36 cellular contexts compared by ENCODE assay signal in the genomic region with DNA sequence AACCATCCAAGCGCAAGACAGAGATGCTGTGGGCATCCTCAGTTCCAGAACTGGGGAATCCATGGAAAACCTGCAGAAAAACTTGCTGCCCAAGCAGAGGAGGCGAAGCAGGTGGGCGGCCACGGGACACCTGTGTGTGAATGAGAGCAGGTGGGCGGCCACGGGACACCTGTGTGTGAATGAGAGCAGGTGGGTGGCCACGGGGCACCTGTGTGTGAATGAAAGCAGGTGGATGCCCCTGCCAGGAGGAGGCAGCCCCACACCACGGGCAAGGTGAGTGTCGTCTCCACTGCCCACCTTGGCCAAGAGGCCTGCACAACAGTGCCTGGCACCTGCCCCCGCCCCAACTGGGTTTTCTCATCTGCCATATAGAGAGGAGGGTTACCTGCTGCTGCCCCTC. TPM values are rescaled to one million over a fixed set of nuclear protein-coding genes. Genes with fewer than 3 reads are reported as not detected.
"Had no signal": no experiment of that assay in that cellular context is flagged by ENCODE, and none has a peak within 500 bp of the region (broad histone marks: within the 10 kb centered on the region; RNA-seq: fewer than 3 reads in every experiment).

No MANE protein-coding gene starts in this region.

- ATAC-seq: activated CD4-positive, alpha-beta T cell treated with anti-CD3 and anti-CD28 coated beads for 36 hours; activated CD8-positive, alpha-beta memory T cell treated with anti-CD3 and anti-CD28 coated beads, Interleukin-2, amount 10 ng/mL, durations not matched to agents 7 days and 5 days; activated CD8-positive, alpha-beta T cell treated with anti-CD3 and anti-CD28 coated beads, Interleukin-2, amount 10 ng/mL, durations not matched to agents 7 days and 5 days; activated naive CD8-positive, alpha-beta T cell treated with anti-CD3 and anti-CD28 coated beads, Interleukin-2, amount 50 U/mL, for 24 hours; body of pancreas; gastroesophageal sphincter; heart right ventricle had no signal

- H3K27ac ChIP-seq: adrenal gland, body of pancreas, colonic mucosa, epithelial cell of prostate, esophagus squamous epithelium, gastroesophageal sphincter, heart right ventricle had no signal

- H3K9me3 ChIP-seq: adrenal gland, body of pancreas, colonic mucosa, esophagus squamous epithelium, gastroesophageal sphincter, heart right ventricle had no signal

- H3K4me3 ChIP-seq: adrenal gland, body of pancreas, colonic mucosa, esophagus squamous epithelium, gastroesophageal sphincter, heart right ventricle had no signal

- H3K4me1 Mint-ChIP-seq: activated CD4-positive, alpha-beta T cell treated with anti-CD3 and anti-CD28 coated beads for 36 hours; activated CD4-positive, alpha-beta T cell treated with anti-CD3 and anti-CD28 coated beads, Interleukin-2, amount 10 ng/mL, durations not matched to agents 24 days and 14 days; activated CD8-positive, alpha-beta memory T cell treated with anti-CD3 and anti-CD28 coated beads, Interleukin-2, amount 10 ng/mL, durations not matched to agents 7 days and 5 days; activated naive CD4-positive, alpha-beta T cell treated with anti-CD3 and anti-CD28 coated beads, Interleukin-2, amount 50 U/mL, for 24 hours; activated naive CD8-positive, alpha-beta T cell treated with anti-CD3 and anti-CD28 coated beads for 36 hours; activated naive CD8-positive, alpha-beta T cell treated with anti-CD3 and anti-CD28 coated beads, Interleukin-2, amount 50 U/mL, for 24 hours had no signal

- H3K36me3 ChIP-seq: adrenal gland, colonic mucosa, esophagus squamous epithelium, gastroesophageal sphincter, heart right ventricle had no signal

- H3K27me3 ChIP-seq: body of pancreas, colonic mucosa had no signal

- H3K27ac Mint-ChIP-seq: activated CD4-positive, alpha-beta memory T cell treated with anti-CD3 and anti-CD28 coated beads for 36 hours; activated CD4-positive, alpha-beta T cell treated with anti-CD3 and anti-CD28 coated beads for 36 hours; activated CD4-positive, alpha-beta T cell treated with anti-CD3 and anti-CD28 coated beads, Interleukin-2, amount 10 ng/mL, durations not matched to agents 24 days and 14 days; activated CD8-positive, alpha-beta memory T cell treated with anti-CD3 and anti-CD28 coated beads, Interleukin-2, amount 10 ng/mL, durations not matched to agents 7 days and 5 days; activated CD8-positive, alpha-beta T cell treated with anti-CD3 and anti-CD28 coated beads, Interleukin-2, amount 10 ng/mL, durations not matched to agents 7 days and 5 days; activated naive CD4-positive, alpha-beta T cell treated with anti-CD3 and anti-CD28 coated beads, Interleukin-2, amount 50 U/mL, for 24 hours; activated naive CD8-positive, alpha-beta T cell treated with anti-CD3 and anti-CD28 coated beads for 36 hours; activated naive CD8-positive, alpha-beta T cell treated with anti-CD3 and anti-CD28 coated beads, Interleukin-2, amount 50 U/mL, for 24 hours; activated T-helper 1 cell treated with anti-CD3 and anti-CD28 coated beads, Interleukin-12 subunit alpha, Interleukin-12 subunit beta, Interleukin-2, Interleukin-4 antibody, amounts not matched to agents 30 ng/mL and 10 ng/mL and 1 ng/mL, durations not matched to agents 14 hours and 24 hours and 36 hours; activated T-helper 2 cell treated with anti-CD3 and anti-CD28 coated beads, Interferon-gamma antibody, Interleukin-2, Interleukin-4, amounts not matched to agents 10 μg/mL and 5 μg/mL and 100 μg/mL, durations not matched to agents 14 hours and 24 hours and 36 hours had no signal

- H3K36me3 Mint-ChIP-seq: activated CD4-positive, alpha-beta memory T cell treated with anti-CD3 and anti-CD28 coated beads for 36 hours; activated CD8-positive, alpha-beta memory T cell treated with anti-CD3 and anti-CD28 coated beads, Interleukin-2, amount 10 ng/mL, durations not matched to agents 7 days and 5 days; activated naive CD4-positive, alpha-beta T cell treated with anti-CD3 and anti-CD28 coated beads, Interleukin-2, amount 50 U/mL, for 24 hours; activated naive CD8-positive, alpha-beta T cell treated with anti-CD3 and anti-CD28 coated beads for 36 hours had no signal

- DNase-seq: activated CD4-positive, alpha-beta memory T cell treated with anti-CD3 and anti-CD28 coated beads for 36 hours; activated CD4-positive, alpha-beta T cell treated with anti-CD3 and anti-CD28 coated beads for 36 hours; activated CD4-positive, alpha-beta T cell treated with anti-CD3 and anti-CD28 coated beads, Interleukin-2, amount 10 ng/mL, durations not matched to agents 24 days and 14 days; activated CD4-positive, CD25-positive, alpha-beta regulatory T cell; activated CD4-positive, CD25-positive, alpha-beta regulatory T cell treated with anti-CD3 and anti-CD28 coated beads, Interleukin-2, amount 50 U/mL, for 72 hours; activated CD8-positive, alpha-beta memory T cell treated with anti-CD3 and anti-CD28 coated beads, Interleukin-2, amount 10 ng/mL, durations not matched to agents 7 days and 5 days; activated CD8-positive, alpha-beta memory T cell treated with anti-CD3 and anti-CD28 coated beads, Interleukin-2, amount 50 U/mL, for 4 hours; activated CD8-positive, alpha-beta T cell treated with anti-CD3 and anti-CD28 coated beads, Interleukin-2, amount 10 ng/mL, durations not matched to agents 7 days and 5 days; activated gamma-delta T cell treated with Interleukin-2 at 50 U/mL for 16 hours; activated naive CD4-positive, alpha-beta T cell treated with Interleukin-2 at 50 U/mL for 16 hours; activated naive CD8-positive, alpha-beta T cell treated with anti-CD3 and anti-CD28 coated beads for 36 hours; activated naive CD8-positive, alpha-beta T cell treated with anti-CD3 and anti-CD28 coated beads, Interleukin-2, amount 50 U/mL, for 24 hours; activated T-cell treated with anti-CD3 and anti-CD28 coated beads, Interleukin-2, amount 50 U/mL, for 1 hour; activated T-cell treated with anti-CD3 and anti-CD28 coated beads, Interleukin-2, amount 50 U/mL, for 48 hours; adrenal gland; amygdala; aorta; caudate nucleus; colonic mucosa; effector CD8-positive, alpha-beta T cell; esophagus squamous epithelium; foreskin melanocyte; heart right ventricle; T-helper 2 cell had no signal

- H3K4me1 ChIP-seq: adrenal gland, body of pancreas, colonic mucosa, esophagus squamous epithelium, heart right ventricle had no signal

- H3K9me3 Mint-ChIP-seq: activated CD4-positive, alpha-beta memory T cell treated with anti-CD3 and anti-CD28 coated beads for 36 hours; activated CD4-positive, alpha-beta T cell treated with anti-CD3 and anti-CD28 coated beads, Interleukin-2, amount 10 ng/mL, durations not matched to agents 24 days and 14 days; activated naive CD4-positive, alpha-beta T cell treated with anti-CD3 and anti-CD28 coated beads, Interleukin-2, amount 50 U/mL, for 24 hours; activated naive CD8-positive, alpha-beta T cell treated with anti-CD3 and anti-CD28 coated beads for 36 hours; activated naive CD8-positive, alpha-beta T cell treated with anti-CD3 and anti-CD28 coated beads, Interleukin-2, amount 50 U/mL, for 24 hours; activated T-helper 1 cell treated with anti-CD3 and anti-CD28 coated beads, Interleukin-12 subunit alpha, Interleukin-12 subunit beta, Interleukin-2, Interleukin-4 antibody, amounts not matched to agents 30 ng/mL and 10 ng/mL and 1 ng/mL, durations not matched to agents 14 hours and 24 hours and 36 hours; activated T-helper 2 cell treated with anti-CD3 and anti-CD28 coated beads, Interferon-gamma antibody, Interleukin-2, Interleukin-4, amounts not matched to agents 10 μg/mL and 5 μg/mL and 100 μg/mL, durations not matched to agents 14 hours and 24 hours and 36 hours had no signal

- H3K4me3 Mint-ChIP-seq: activated CD4-positive, alpha-beta memory T cell treated with anti-CD3 and anti-CD28 coated beads for 36 hours; activated CD4-positive, alpha-beta T cell treated with anti-CD3 and anti-CD28 coated beads for 36 hours; activated CD4-positive, alpha-beta T cell treated with anti-CD3 and anti-CD28 coated beads, Interleukin-2, amount 10 ng/mL, durations not matched to agents 24 days and 14 days; activated CD8-positive, alpha-beta memory T cell treated with anti-CD3 and anti-CD28 coated beads, Interleukin-2, amount 10 ng/mL, durations not matched to agents 7 days and 5 days; activated CD8-positive, alpha-beta T cell treated with anti-CD3 and anti-CD28 coated beads, Interleukin-2, amount 10 ng/mL, durations not matched to agents 7 days and 5 days; activated naive CD4-positive, alpha-beta T cell treated with anti-CD3 and anti-CD28 coated beads, Interleukin-2, amount 50 U/mL, for 24 hours; activated naive CD8-positive, alpha-beta T cell treated with anti-CD3 and anti-CD28 coated beads for 36 hours; activated naive CD8-positive, alpha-beta T cell treated with anti-CD3 and anti-CD28 coated beads, Interleukin-2, amount 50 U/mL, for 24 hours; activated T-helper 1 cell treated with anti-CD3 and anti-CD28 coated beads, Interleukin-12 subunit alpha, Interleukin-12 subunit beta, Interleukin-2, Interleukin-4 antibody, amounts not matched to agents 30 ng/mL and 10 ng/mL and 1 ng/mL, durations not matched to agents 14 hours and 24 hours and 36 hours had no signal

RNA-seq across cellular contexts. Expression of gene GSC, which starts 59.2 kb away (rescaled TPM):
- total RNA-seq: activated CD4-positive, alpha-beta memory T cell treated with anti-CD3 and anti-CD28 coated beads for 36 hours; activated CD4-positive, alpha-beta T cell treated with anti-CD3 and anti-CD28 coated beads for 36 hours; activated CD4-positive, alpha-beta T cell treated with anti-CD3 and anti-CD28 coated beads, Interleukin-2, amount 10 ng/mL, durations not matched to agents 24 days and 14 days; activated CD8-positive, alpha-beta memory T cell treated with anti-CD3 and anti-CD28 coated beads for 36 hours; activated CD8-positive, alpha-beta T cell treated with anti-CD3 and anti-CD28 coated beads, Interleukin-2, amount 10 ng/mL, durations not matched to agents 7 days and 5 days; activated naive CD8-positive, alpha-beta T cell treated with anti-CD3 and anti-CD28 coated beads for 36 hours; activated T-helper 1 cell treated with anti-CD3 and anti-CD28 coated beads, Interleukin-12 subunit alpha, Interleukin-12 subunit beta, Interleukin-2, Interleukin-4 antibody, amounts not matched to agents 30 ng/mL and 10 ng/mL and 1 ng/mL, durations not matched to agents 14 hours and 24 hours and 36 hours; activated T-helper 2 cell treated with anti-CD3 and anti-CD28 coated beads, Interferon-gamma antibody, Interleukin-2, Interleukin-4, amounts not matched to agents 10 μg/mL and 5 μg/mL and 100 μg/mL, durations not matched to agents 14 hours and 24 hours and 36 hours; colonic mucosa; dermis microvascular lymphatic vessel endothelial cell; endothelial cell of umbilical vein; fibroblast of villous mesenchyme; glomerular endothelial cell; T-helper 1 cell treated with Interleukin-12 subunit alpha and Interleukin-12 subunit beta and Interleukin-4 antibody, amounts not matched to agents 30 ng/mL and 1 ng/mL, for 36 hours had no signal
- polyA plus RNA-seq: aorta, endothelial cell of umbilical vein had no signal
